16 cellular contexts compared by ENCODE assay signal in the genomic region with DNA sequence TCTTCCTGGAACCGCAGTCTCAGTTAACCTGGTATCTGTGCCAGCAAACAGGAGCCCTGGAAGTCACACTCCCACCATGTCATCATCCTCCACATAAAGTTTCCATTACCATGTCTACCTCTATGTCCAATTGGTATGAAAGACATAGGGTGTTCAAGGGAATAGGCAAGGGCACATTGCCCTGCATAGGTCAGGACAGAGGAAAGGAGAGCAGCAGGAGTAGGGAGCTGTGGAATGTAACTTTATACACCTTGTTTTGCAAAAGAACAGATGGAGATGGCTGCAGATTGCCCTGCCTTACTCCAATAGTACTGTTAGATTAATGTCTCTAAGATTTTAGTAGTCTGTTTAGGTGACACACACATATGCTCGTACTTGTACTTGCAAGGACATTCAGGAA.
DNase-seq lines count a peak whose midpoint lies in the region; ATAC-seq, FAIRE-seq and TF ChIP-seq lines count a peak whose summit lies in the region.
"Had no signal": no experiment of that assay in that cellular context is flagged by ENCODE, and none has a peak within 500 bp of the region (broad histone marks: within the 10 kb centered on the region; RNA-seq: fewer than 3 reads in every experiment).

No MANE protein-coding gene starts in this region.

- no peak overlapping the region for H3K4me2 ChIP-seq in keratinocyte (ENCODE audit: control insufficient read depth, extremely low read depth, insufficient read depth, low read depth, low read length)
- H3K4me2 ChIP-seq: A549 had no signal

- H3K9me1 ChIP-seq in keratinocyte (ENCODE audit: control insufficient read depth, extremely low read depth, insufficient read depth, low read length), result no peaks in the 10 kb centered on the region

- no peak for ATAC-seq in CD8-positive, alpha-beta T cell
- no peak for ATAC-seq in GM18519 (IDR thresholded peaks at IDR 0.05; ENCODE audit: low FRiP score, unreplicated experiment)
- ATAC-seq: A549 had no signal

- no peaks in the 10 kb centered on the region for H3K9me3 ChIP-seq in keratinocyte (ENCODE audit: control insufficient read depth, low read depth, low read length)
- no peaks in the 10 kb centered on the region for H3K9me3 ChIP-seq in CD8-positive, alpha-beta T cell (ENCODE audit: low read length)
- no peaks in the 10 kb centered on the region for H3K9me3 ChIP-seq in suprapubic skin
- H3K9me3 ChIP-seq: A549, Caco-2 had no signal

- no peak for TF ChIP-seq EP300 in suprapubic skin (IDR thresholded peaks at IDR 0.05)

- dilution Hi-C loops in keratinocyte (cut with MboI; ENCODE audit: extremely low pct_ligation_motif_present, low sequenced_read_pairs), result no loop called here

- CTCF ChIA-PET in CD8-positive, alpha-beta T cell (lab: Charles Lee), result no interaction called here

- intact Hi-C loops in CD8-positive, alpha-beta T cell (cut with DNase I, micrococcal nuclease), result no loop called here

- FAIRE-seq in keratinocyte (lab: Jason Lieb, UNC), result peak; percentile 39
- FAIRE-seq: A549, GM18507 had no signal

- H3K27ac ChIP-seq in keratinocyte (ENCODE audit: control insufficient read depth, insufficient read depth, low read length), result no peak overlapping the region
- H3K27ac ChIP-seq in CD8-positive, alpha-beta T cell (ENCODE audit: low read depth, low read length), result no peak overlapping the region
- H3K27ac ChIP-seq in suprapubic skin, result no peak overlapping the region
- H3K27ac ChIP-seq: A549 had no signal

- H3K9ac ChIP-seq in keratinocyte (ENCODE audit: control insufficient read depth, extremely low read depth, insufficient read depth, low read length), result no peak overlapping the region

- no peaks in the 10 kb centered on the region for H3K79me2 ChIP-seq in keratinocyte (ENCODE audit: control insufficient read depth, insufficient read depth, low read length)

- no peaks in the 10 kb centered on the region for H3K9me3 Mint-ChIP-seq in CD8-positive, alpha-beta T cell
- H3K9me3 Mint-ChIP-seq: HFFc6 had no signal

- H2AFZ ChIP-seq in keratinocyte (ENCODE audit: control insufficient read depth, low read length), result no peak overlapping the region

- H4K20me1 ChIP-seq in keratinocyte (ENCODE audit: control insufficient read depth, extremely low read depth, insufficient read depth, low read length), result no peaks in the 10 kb centered on the region

- peak; percentile 70 for DNase-seq in NCI-H2171 (lab: John Stamatoyannopoulos, UW)
- DNase-seq in NCI-H82 treated with DMSO at 0.1 percent for 48 hours (lab: John Stamatoyannopoulos, UW; ENCODE audit: unreplicated experiment), result peak; percentile 37
- DNase-seq in keratinocyte (ENCODE audit: low read depth, low spot score), result no peak
- no peak for DNase-seq in CD8-positive, alpha-beta T cell
- DNase-seq in activated effector memory CD4-positive, alpha-beta T cell treated with anti-CD3 and anti-CD28 coated beads, Interleukin-2, amount 50 U/mL, for 16 hours, result no peak
- no peak for DNase-seq in suprapubic skin (ENCODE audit: low spot score in 2 of 2)
- DNase-seq: Caco-2; CD8-positive, alpha-beta memory T cell; HCEC 1CT; HFFc6; IMR-90; KBM-7 had no signal

- H3K36me3 Mint-ChIP-seq in CD8-positive, alpha-beta T cell, result no peaks in the 10 kb centered on the region
- H3K36me3 Mint-ChIP-seq: CD14-positive monocyte; CD8-positive, alpha-beta memory T cell had no signal

- no peaks in the 10 kb centered on the region for H3K4me1 Mint-ChIP-seq in CD8-positive, alpha-beta T cell (ENCODE audit: low read depth)
- H3K4me1 Mint-ChIP-seq: CD14-positive monocyte; CD8-positive, alpha-beta memory T cell had no signal

- H3K4me1 ChIP-seq in keratinocyte (ENCODE audit: control insufficient read depth, extremely low read depth, insufficient read depth, low read length) (no peaks in the 10 kb centered on the region), suprapubic skin (no peaks in the 10 kb centered on the region)
- H3K4me1 ChIP-seq in CD8-positive, alpha-beta T cell (ENCODE audit: insufficient read depth, low read length), result no peaks in the 10 kb centered on the region
- H3K4me1 ChIP-seq: A549, Caco-2 had no signal

- H3K27ac Mint-ChIP-seq in CD8-positive, alpha-beta T cell, result no peak overlapping the region
- H3K27ac Mint-ChIP-seq: CD14-positive monocyte; CD8-positive, alpha-beta memory T cell; HFFc6 had no signal

- H3K4me3 Mint-ChIP-seq in CD8-positive, alpha-beta T cell, result no peak overlapping the region
- H3K4me3 Mint-ChIP-seq: CD14-positive monocyte; CD8-positive, alpha-beta memory T cell; HFFc6 had no signal

- WGBS in suprapubic skin, result 53% methylated on average over 2 of the region's 2 CpGs

- H3K4me3 ChIP-seq in keratinocyte (ENCODE audit: control insufficient read depth in 2 of 3, extremely low read depth in 1 of 3, insufficient read depth in 2 of 3, low read depth in 1 of 3, low read length in 3 of 3) (no peak overlapping the region), suprapubic skin (no peak overlapping the region)
- H3K4me3 ChIP-seq in CD8-positive, alpha-beta T cell (ENCODE audit: low read depth, low read length), result no peak overlapping the region
- H3K4me3 ChIP-seq: A549 had no signal

- TF ChIP-seq CTCF in keratinocyte (optimal IDR thresholded peaks at IDR 0.05 in 1 of 3, IDR thresholded peaks at IDR 0.05 in 1 of 3, conservative IDR thresholded peaks at IDR 0.05 in 1 of 3; ENCODE audit: extremely low read depth in 1 of 3, insufficient read depth in 2 of 3, low read length in 3 of 3), result no peak
- no peak for TF ChIP-seq CTCF in CD8-positive, alpha-beta T cell (IDR thresholded peaks at IDR 0.05)
- no peak for TF ChIP-seq CTCF in suprapubic skin (IDR thresholded peaks at IDR 0.05)

- TF ChIP-seq POLR2A in suprapubic skin (IDR thresholded peaks at IDR 0.05), result no peak

- H3K36me3 ChIP-seq in keratinocyte (ENCODE audit: control insufficient read depth in 2 of 2, extremely low read depth in 1 of 2, insufficient read depth in 2 of 2, low read length in 2 of 2), result no peaks in the 10 kb centered on the region
- no peaks in the 10 kb centered on the region for H3K36me3 ChIP-seq in CD8-positive, alpha-beta T cell (ENCODE audit: insufficient read depth, low read length)
- H3K36me3 ChIP-seq in suprapubic skin, result no peaks in the 10 kb centered on the region

- no peaks in the 10 kb centered on the region for H3K27me3 Mint-ChIP-seq in CD8-positive, alpha-beta T cell (ENCODE audit: low read depth)

- POLR2A ChIA-PET in CD8-positive, alpha-beta T cell (lab: Charles Lee), result no interaction called here

- H3K27me3 ChIP-seq in keratinocyte (ENCODE audit: control insufficient read depth, extremely low read depth, insufficient read depth, low read length), result no peaks in the 10 kb centered on the region
- no peaks in the 10 kb centered on the region for H3K27me3 ChIP-seq in CD8-positive, alpha-beta T cell (ENCODE audit: insufficient read depth, low read length)
- H3K27me3 ChIP-seq in suprapubic skin, result no peaks in the 10 kb centered on the region

Comparison
In these comparisons a context has a peak if more than half of its experiments do, and no peak if none do; other contexts are left out.
1. DNase-seq: peak in NCI-H2171 (single experiment) and NCI-H82 treated with DMSO at 0.1 percent for 48 hours (single experiment); none in keratinocyte (single experiment), CD8-positive, alpha-beta T cell (0 of 7), activated effector memory CD4-positive, alpha-beta T cell treated with anti-CD3 and anti-CD28 coated beads, Interleukin-2, amount 50 U/mL, for 16 hours (single experiment) and suprapubic skin (0 of 2).